Comparison of ENCODE assay signal across 9 cellular contexts in the genomic region with DNA sequence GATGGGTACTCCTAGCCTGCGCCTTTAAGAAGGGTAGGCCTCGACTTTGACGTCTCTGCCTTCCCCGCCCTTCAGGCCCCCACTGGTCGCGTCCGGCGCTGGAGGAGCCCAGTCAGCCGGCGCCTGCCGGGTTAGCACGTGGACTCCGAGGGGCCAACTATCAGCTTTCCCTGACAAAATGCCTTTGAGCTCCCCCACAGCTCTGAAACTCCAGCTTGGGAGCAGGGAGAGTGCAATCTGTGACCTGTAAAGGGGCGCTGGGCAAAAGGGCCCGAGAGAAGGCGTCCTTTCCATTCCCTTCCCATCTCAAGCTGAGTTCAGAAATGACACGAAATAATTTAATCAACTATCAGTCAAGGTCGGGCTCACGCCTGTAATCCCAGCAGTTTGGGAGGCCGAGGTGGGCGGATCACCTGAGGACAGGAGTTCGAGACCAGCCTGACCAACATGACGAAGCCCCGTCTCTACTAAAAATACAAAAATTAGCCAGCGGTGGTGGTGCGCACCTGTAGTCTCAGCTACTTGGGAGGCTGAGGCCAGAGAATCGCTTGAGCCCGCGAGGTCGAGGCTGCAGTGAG. TPM values are rescaled to one million over a fixed set of nuclear protein-coding genes. Genes with fewer than 3 reads are reported as not detected.
DNase-seq lines count a peak whose midpoint lies in the region; ATAC-seq and TF ChIP-seq lines count a peak whose summit lies in the region.
"Had no signal": no experiment of that assay in that cellular context is flagged by ENCODE, and none has a peak within 500 bp of the region (broad histone marks: within the 10 kb centered on the region; RNA-seq: fewer than 3 reads in every experiment).

No MANE protein-coding gene starts in this region.

- H3K4me3 ChIP-seq in CD8-positive, alpha-beta T cell (ENCODE audit: low read depth, low read length) = no peak overlapping the region
- H3K4me3 ChIP-seq in Jurkat, Clone E6-1 (ENCODE audit: low read length) = peak overlapping the region; percentile 16; the same call in 1 of the 2 replicates
- H3K4me3 ChIP-seq in epithelial cell of proximal tubule (ENCODE audit: low read depth, low read length) = peak overlapping the region; percentile 23

- H3K27me3 Mint-ChIP-seq in CD8-positive, alpha-beta T cell (ENCODE audit: low read depth) = no peaks in the 10 kb centered on the region
- H3K27me3 Mint-ChIP-seq in naive B cell = no peaks in the 10 kb centered on the region

- POLR2A ChIA-PET in CD8-positive, alpha-beta T cell (lab: Charles Lee) = interaction anchor here (0.6 to 3.8 kb wide), 17 partner anchors 9 to 257 kb away, joined by 3 to 41 read pairs (median 3); partner anchors contain the start of genes HDAC5, RUNDC3A and UBTF

- peak overlapping the region; percentile 69 for H3K4me3 Mint-ChIP-seq in CD8-positive, alpha-beta T cell
- peak overlapping the region; percentile 44 to 97 (median 78) for H3K4me3 Mint-ChIP-seq in naive B cell

- no peaks in the 10 kb centered on the region for H3K9me3 ChIP-seq in CD8-positive, alpha-beta T cell (ENCODE audit: low read length)

- H3K27ac Mint-ChIP-seq in CD8-positive, alpha-beta T cell = peak overlapping the region; percentile 72
- peak overlapping the region; percentile 63 to 98 (median 92) for H3K27ac Mint-ChIP-seq in naive B cell

- CTCF ChIA-PET in CD8-positive, alpha-beta T cell (lab: Charles Lee) = interaction anchor here (0.7 to 4.8 kb wide), 7 partner anchors 36 to 187 kb away, joined by 3 to 59 read pairs (median 5); partner anchors contain the start of gene FAM171A2

- DNase-seq in CD8-positive, alpha-beta T cell = peak; percentile 88 to 96 (median 94)
- DNase-seq in Jurkat, Clone E6-1 (ENCODE audit: low read depth, low spot score) = peak; percentile 94
- peak; percentile 97 for DNase-seq in OCI-M1 (lab: John Stamatoyannopoulos, UW)
- DNase-seq in activated T-cell treated with anti-CD3 and anti-CD28 coated beads for 4 hours = peak; percentile 86
- DNase-seq in epithelial cell of proximal tubule (ENCODE audit: low read depth) = no peak
- DNase-seq in naive B cell = peak; percentile 94
- peak; percentile 85 for DNase-seq in stimulated activated CD8-positive, alpha-beta memory T cell treated with anti-CD3 and anti-CD28 coated beads, Interleukin-7, amount 100 ng/mL, for 24 hours (ENCODE audit: low read depth)

- peaks cover 2% of the 10 kb centered on the region for H3K36me3 ChIP-seq in CD8-positive, alpha-beta T cell (ENCODE audit: insufficient read depth, low read length)

- H3K27ac ChIP-seq in CD8-positive, alpha-beta T cell (ENCODE audit: low read depth, low read length) = no peak overlapping the region

- TF ChIP-seq CTCF in CD8-positive, alpha-beta T cell (IDR thresholded peaks at IDR 0.05) = no peak
- no peak for TF ChIP-seq CTCF in epithelial cell of proximal tubule (conservative IDR thresholded peaks at IDR 0.05; ENCODE audit: low read depth, low read length)

- H3K4me1 ChIP-seq in CD8-positive, alpha-beta T cell (ENCODE audit: insufficient read depth, low read length) = peaks cover 14% of the 10 kb centered on the region

- intact Hi-C loops in CD8-positive, alpha-beta T cell (cut with DNase I, micrococcal nuclease) = loop anchor here (1.0 kb wide), 4 partner anchors 18 to 186 kb away; partner anchors contain the start of genes GRN (in 1 of the 2) and HROB (in 1 of the 2)

- no peaks in the 10 kb centered on the region for H3K27me3 ChIP-seq in CD8-positive, alpha-beta T cell (ENCODE audit: insufficient read depth, low read length)

- ATAC-seq in CD8-positive, alpha-beta T cell = peak; percentile 72
- peak; percentile 51 for ATAC-seq in GM21390 (IDR thresholded peaks at IDR 0.05; ENCODE audit: unreplicated experiment)
- peak; percentile 66 to 69 for ATAC-seq in naive B cell (ENCODE audit: low read depth in 2 of 2)

- H3K4me1 Mint-ChIP-seq in CD8-positive, alpha-beta T cell (ENCODE audit: low read depth) = peaks cover 35% of the 10 kb centered on the region
- H3K4me1 Mint-ChIP-seq in naive B cell = peaks cover 8 to 51% (median 39%) of the 10 kb centered on the region in 3 donors

- H3K36me3 Mint-ChIP-seq in CD8-positive, alpha-beta T cell = peaks cover 8% of the 10 kb centered on the region
- H3K36me3 Mint-ChIP-seq in naive B cell = no peaks in the 10 kb centered on the region

- H3K9me3 Mint-ChIP-seq in CD8-positive, alpha-beta T cell = no peaks in the 10 kb centered on the region
- no peaks in the 10 kb centered on the region for H3K9me3 Mint-ChIP-seq in naive B cell

RNA-seq across cellular contexts. Expression of gene SLC25A39, which starts 2.3 kb away (rescaled TPM):
- 10 to 100 TPM; 73.1 to 77.7 TPM for total RNA-seq in CD8-positive, alpha-beta T cell
- 179 TPM for polyA plus RNA-seq in Jurkat, Clone E6-1 (2012; ENCODE audit: insufficient read depth, insufficient read length)
- total RNA-seq in epithelial cell of proximal tubule = 161 and 197 TPM in 2 replicates
- polyA plus RNA-seq in naive B cell (ENCODE audit: low read depth in 6 of 6) = 100 to 1,000 TPM in 3 of 6 donors, 10 to 100 TPM in 3; 87.3 to 143 (median 103) TPM

RNA-seq across cellular contexts. Expression of gene GRN, which starts 18.1 kb away (rescaled TPM):
- 10 to 100 TPM in 1 of 2 experiments, 1 to 10 TPM in 1; 8.5 to 13.2 TPM for total RNA-seq in CD8-positive, alpha-beta T cell
- 86.8 TPM for polyA plus RNA-seq in Jurkat, Clone E6-1 (2012; ENCODE audit: insufficient read depth, insufficient read length)
- 195 and 567 TPM in 2 replicates for total RNA-seq in epithelial cell of proximal tubule
- polyA plus RNA-seq in naive B cell (ENCODE audit: low read depth in 6 of 6) = 100 to 1,000 TPM; 102 to 198 (median 110) TPM

RNA-seq across cellular contexts. Expression of gene RUNDC3A, which starts 18.6 kb away (rescaled TPM):
- under 1 TPM in 1 of 2 experiments, not detected in 1; 0.19 TPM for total RNA-seq in CD8-positive, alpha-beta T cell
- 2.1 TPM for polyA plus RNA-seq in Jurkat, Clone E6-1 (2012; ENCODE audit: insufficient read depth, insufficient read length)
- 0.07 and 2.2 TPM in 2 replicates for total RNA-seq in epithelial cell of proximal tubule
- polyA plus RNA-seq in naive B cell (ENCODE audit: low read depth in 6 of 6) = under 1 TPM in 2 of 6 donors, not detected in 4; 0.13 to 0.16 TPM

RNA-seq across cellular contexts. Expression of gene FAM171A2, which starts 36.7 kb away (rescaled TPM):
- total RNA-seq in CD8-positive, alpha-beta T cell = under 1 TPM; 0.24 to 0.44 TPM
- polyA plus RNA-seq in Jurkat, Clone E6-1 (2012; ENCODE audit: insufficient read depth, insufficient read length) = 14.3 TPM
- total RNA-seq in epithelial cell of proximal tubule = 8.0 and 15.0 TPM in 2 replicates
- polyA plus RNA-seq in naive B cell (ENCODE audit: low read depth in 6 of 6) = under 1 TPM in 2 of 6 donors, not detected in 4; 0.21 to 0.29 TPM
- total RNA-seq: T-helper 1 cell treated with Interleukin-12 subunit alpha and Interleukin-12 subunit beta and Interleukin-4 antibody, amounts not matched to agents 30 ng/mL and 1 ng/mL, for 36 hours had no signal

RNA-seq across cellular contexts. Expression of gene SLC4A1, which starts 59.0 kb away (rescaled TPM):
- total RNA-seq in CD8-positive, alpha-beta T cell = not detected
- polyA plus RNA-seq in Jurkat, Clone E6-1 (2012; ENCODE audit: insufficient read depth, insufficient read length) = not detected
- total RNA-seq in epithelial cell of proximal tubule = not detected in 2 replicates
- under 1 TPM in 3 of 6 donors, not detected in 3; 0.07 to 0.20 (median 0.12) TPM for polyA plus RNA-seq in naive B cell (ENCODE audit: low read depth in 6 of 6)
- total RNA-seq: T-helper 1 cell treated with Interleukin-12 subunit alpha and Interleukin-12 subunit beta and Interleukin-4 antibody, amounts not matched to agents 30 ng/mL and 1 ng/mL, for 36 hours had no signal

Comparison
In these comparisons a context has a peak if more than half of its experiments do, and no peak if none do; other contexts are left out.
1. RNA of gene GRN, which starts 18.1 kb away (total RNA-seq): 195 to 567 TPM in epithelial cell of proximal tubule; 8.5 to 13.2 TPM in CD8-positive, alpha-beta T cell; every median in the first group is over 10 times any median in the second.
2. Peak in every context shown above with its lines, with median percentiles within 50 percentile points of each other: ATAC-seq.